Comparison of ENCODE assay signal across 10 cellular contexts in the genomic region with DNA sequence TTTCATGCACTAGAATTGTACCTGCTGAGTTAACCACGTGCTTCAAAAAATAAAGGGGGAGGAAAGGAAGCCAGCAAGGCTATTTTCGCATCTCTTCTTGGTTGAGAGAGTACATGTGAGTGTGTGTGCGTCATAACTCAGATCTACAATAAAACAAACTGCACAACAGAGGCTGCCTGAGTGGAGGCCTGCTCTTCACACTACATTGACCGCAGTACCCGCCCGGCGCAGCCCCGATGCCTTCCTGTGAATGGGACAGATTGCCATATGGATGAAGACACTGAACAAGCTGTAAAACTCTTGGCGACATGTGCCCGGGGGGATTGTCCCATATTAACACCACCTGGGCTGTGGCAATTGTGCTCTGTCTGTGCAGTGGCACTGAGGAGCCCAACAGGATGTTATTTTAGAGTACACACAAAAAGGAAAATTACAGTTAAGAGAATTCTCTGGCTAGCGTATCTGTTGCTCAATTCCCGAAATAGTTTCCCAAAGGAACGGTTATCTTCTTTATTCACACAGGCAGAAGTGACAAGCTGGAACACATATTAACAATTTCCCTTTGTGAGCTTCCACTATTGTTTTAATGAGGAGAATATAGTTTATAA.
A peak's percentile ranks its signal among the peaks of the same experiment; 100 is the strongest.
DNase-seq lines count a peak whose midpoint lies in the region; ATAC-seq, FAIRE-seq and TF ChIP-seq lines count a peak whose summit lies in the region.
"Had no signal": no experiment of that assay in that cellular context is flagged by ENCODE, and none has a peak within 500 bp of the region (broad histone marks: within the 10 kb centered on the region; RNA-seq: fewer than 3 reads in every experiment).

No MANE protein-coding gene starts in this region.

- peaks cover 17% of the 10 kb centered on the region for H3K9me3 ChIP-seq in BLaER1

- H3K4me1 ChIP-seq in BLaER1, result peaks cover 28% of the 10 kb centered on the region

- peaks cover 66% of the 10 kb centered on the region for H3K36me3 Mint-ChIP-seq in activated naive CD8-positive, alpha-beta T cell treated with anti-CD3 and anti-CD28 coated beads, Interleukin-2, amount 10 ng/mL, durations not matched to agents 7 days and 5 days
- H3K36me3 Mint-ChIP-seq in mesothelial cell of epicardium, result peaks cover 46% of the 10 kb centered on the region

- no peak overlapping the region for H3K9ac ChIP-seq in BLaER1

- peaks cover 49% of the 10 kb centered on the region for H3K4me1 Mint-ChIP-seq in activated naive CD8-positive, alpha-beta T cell treated with anti-CD3 and anti-CD28 coated beads, Interleukin-2, amount 10 ng/mL, durations not matched to agents 7 days and 5 days
- peaks cover 13% of the 10 kb centered on the region for H3K4me1 Mint-ChIP-seq in mesothelial cell of epicardium

- H3K4me3 Mint-ChIP-seq in activated naive CD8-positive, alpha-beta T cell treated with anti-CD3 and anti-CD28 coated beads, Interleukin-2, amount 10 ng/mL, durations not matched to agents 7 days and 5 days, result no peak overlapping the region
- H3K4me3 Mint-ChIP-seq in mesothelial cell of epicardium, result no peak overlapping the region

- ATAC-seq in GM19372 (IDR thresholded peaks at IDR 0.05; ENCODE audit: low read depth, unreplicated experiment), result peak; percentile 67
- peak; percentile 50 for ATAC-seq in activated naive CD8-positive, alpha-beta T cell treated with anti-CD3 and anti-CD28 coated beads, Interleukin-2, amount 10 ng/mL, durations not matched to agents 7 days and 5 days (ENCODE audit: low read depth)
- ATAC-seq in HG02571 (IDR thresholded peaks at IDR 0.05; ENCODE audit: unreplicated experiment), result no peak

- no peaks in the 10 kb centered on the region for H3K27me3 ChIP-seq in BLaER1
- H3K27me3 ChIP-seq: cardiac muscle cell had no signal

- DNase-seq in activated naive CD8-positive, alpha-beta T cell treated with anti-CD3 and anti-CD28 coated beads, Interleukin-2, amount 10 ng/mL, durations not matched to agents 7 days and 5 days, result no peak
- DNase-seq in mesothelial cell of epicardium (ENCODE audit: low spot score in 2 of 2, unreplicated experiment in 2 of 2) (no peak), glomerular visceral epithelial cell (ENCODE audit: extremely low spot score) (no peak), HTR-8/SVneo (ENCODE audit: insufficient read length, low spot score) (no peak), NCI-H446 treated with DMSO at 0.1 percent for 48 hours (lab: John Stamatoyannopoulos, UW) (no peak)
- DNase-seq: NCI-H2227 treated with DMSO at 0.1 percent for 48 hours had no signal

- H3K27ac Mint-ChIP-seq in activated naive CD8-positive, alpha-beta T cell treated with anti-CD3 and anti-CD28 coated beads, Interleukin-2, amount 10 ng/mL, durations not matched to agents 7 days and 5 days, result no peak overlapping the region
- peak overlapping the region; percentile 14 for H3K27ac Mint-ChIP-seq in mesothelial cell of epicardium

- H3K4me3 ChIP-seq in BLaER1, result no peak overlapping the region
- H3K4me3 ChIP-seq: cardiac muscle cell had no signal

- peaks cover 44% of the 10 kb centered on the region for H3K36me3 ChIP-seq in BLaER1

- H3K27me3 Mint-ChIP-seq in activated naive CD8-positive, alpha-beta T cell treated with anti-CD3 and anti-CD28 coated beads, Interleukin-2, amount 10 ng/mL, durations not matched to agents 7 days and 5 days, result no peaks in the 10 kb centered on the region
- no peaks in the 10 kb centered on the region for H3K27me3 Mint-ChIP-seq in mesothelial cell of epicardium (ENCODE audit: low read depth)

- H3K9me3 Mint-ChIP-seq in activated naive CD8-positive, alpha-beta T cell treated with anti-CD3 and anti-CD28 coated beads, Interleukin-2, amount 10 ng/mL, durations not matched to agents 7 days and 5 days, result peaks cover 2% of the 10 kb centered on the region
- peaks cover 5% of the 10 kb centered on the region for H3K9me3 Mint-ChIP-seq in mesothelial cell of epicardium

- no peak for TF ChIP-seq CTCF in mesothelial cell of epicardium (IDR thresholded peaks at IDR 0.05; ENCODE audit: unreplicated experiment)

- H3K4me2 ChIP-seq in BLaER1, result peak overlapping the region; percentile 76

- peaks cover 9% of the 10 kb centered on the region; the same call in 1 of the 2 replicates for H4K20me1 ChIP-seq in BLaER1

- POLR2A ChIA-PET in activated naive CD8-positive, alpha-beta T cell treated with anti-CD3 and anti-CD28 coated beads, Interleukin-2, amount 10 ng/mL, durations not matched to agents 7 days and 5 days (lab: Charles Lee), result interaction anchor here (0.6 kb wide), 1 partner anchor 33 kb away, joined by 3 read pairs; no protein-coding TSS in a partner anchor

- no peak for FAIRE-seq in HTR-8/SVneo (lab: Jason Lieb, UNC)

- no peak overlapping the region; the same call in 1 of the 2 replicates for H3K27ac ChIP-seq in BLaER1
